Comparison of ENCODE assay signal across 8 cellular contexts in genomic region chr12:52139579-52140062, GRCh38. TPM values are rescaled to one million over a fixed set of nuclear protein-coding genes. Genes with fewer than 3 reads are reported as not detected.
DNase-seq lines count a peak whose midpoint lies in the region; ATAC-seq and TF ChIP-seq lines count a peak whose summit lies in the region.

No MANE protein-coding gene starts in this region.

- no TSS peak for BruUV-seq in OCI-LY7 (replicated peaks; lab: Mats Ljungman, UMichigan)
- BruUV-seq in mammary epithelial cell (replicated peaks; lab: Mats Ljungman, UMichigan), result no TSS peak

- H4K8ac ChIP-seq in H9 (replicated peaks; ENCODE audit: insufficient read length, low read depth, low read length), result no peak overlapping the region

- H2AK5ac ChIP-seq in H9 (ENCODE audit: insufficient read length, low read length), result no peak overlapping the region

- no peak overlapping the region for H4K91ac ChIP-seq in H9 (ENCODE audit: insufficient read length, low read depth, low read length)

- H2BK5ac ChIP-seq in H9 (ENCODE audit: insufficient read length, low read length), result no peak overlapping the region

- H3K9ac ChIP-seq in H9 (ENCODE audit: extremely low read depth, insufficient read length, low read length), result no peak overlapping the region
- H3K9ac ChIP-seq in mammary epithelial cell (ENCODE audit: insufficient read depth, low read length), result no peak overlapping the region

- intact Hi-C loops in OCI-LY7 (cut with micrococcal nuclease; ENCODE audit: unreplicated experiment), result loop anchor here (5.0 kb wide), 1 partner anchor 188 kb away; no protein-coding TSS in a partner anchor
- intact Hi-C loops in mammary epithelial cell (cut with micrococcal nuclease), result loop anchor here (1.0 kb wide), 2 partner anchors 188 to 740 kb away; no protein-coding TSS in a partner anchor

- H3K4me3 Mint-ChIP-seq in CD4-positive, CD25-positive, alpha-beta regulatory T cell, result no peak overlapping the region
- H3K4me3 Mint-ChIP-seq in H9, result no peak overlapping the region
- no peak overlapping the region for H3K4me3 Mint-ChIP-seq in nephron progenitor cell

- H3K4ac ChIP-seq in H9 (ENCODE audit: low read depth, low read length), result no peak overlapping the region

- H3K14ac ChIP-seq in H9 (ENCODE audit: insufficient read depth, low read length), result no peak overlapping the region

- no peak overlapping the region for H2BK20ac ChIP-seq in H9 (ENCODE audit: low read depth, low read length, poor library complexity, severe bottlenecking)

- H4K5ac ChIP-seq in H9 (ENCODE audit: insufficient read length, low read depth, low read length), result no peak overlapping the region

- peak; percentile 53 to 62 for ATAC-seq in CD4-positive, CD25-positive, alpha-beta regulatory T cell (ENCODE audit: low read depth in 2 of 2)
- no peak for ATAC-seq in HG02623 (IDR thresholded peaks at IDR 0.05; ENCODE audit: unreplicated experiment)
- no peak for ATAC-seq in GM18505 (IDR thresholded peaks at IDR 0.05; ENCODE audit: unreplicated experiment)
- no peak for ATAC-seq in GM19452 (IDR thresholded peaks at IDR 0.05; ENCODE audit: unreplicated experiment)

- no peaks in the 10 kb centered on the region for H3K36me3 Mint-ChIP-seq in CD4-positive, CD25-positive, alpha-beta regulatory T cell
- H3K36me3 Mint-ChIP-seq in H9 (ENCODE audit: insufficient read depth in 1 of 3, low read depth in 3 of 3) (no peaks in the 10 kb centered on the region), nephron progenitor cell (ENCODE audit: low read depth) (no peaks in the 10 kb centered on the region)

- no peaks in the 10 kb centered on the region for H3K79me1 ChIP-seq in H9 (ENCODE audit: insufficient read depth, low read depth, low read length, poor library complexity, severe bottlenecking)

- CTCF ChIA-PET in OCI-LY7 (lab: Charles Lee; ENCODE audit: unreplicated experiment) (no interaction called here), mammary epithelial cell (lab: Charles Lee; ENCODE audit: low non-redundant PET) (no interaction called here)

- H3K9me2 ChIP-seq in OCI-LY7 (ENCODE audit: insufficient read depth, low read length), result no peaks in the 10 kb centered on the region

- H2AFZ ChIP-seq in H9 (ENCODE audit: low read length) (peak overlapping the region; percentile 68), OCI-LY7 (ENCODE audit: low read length) (no peak overlapping the region), mammary epithelial cell (ENCODE audit: low read depth, low read length) (no peak overlapping the region)

- H3K27ac ChIP-seq in CD4-positive, CD25-positive, alpha-beta regulatory T cell (ENCODE audit: insufficient read depth, low read length, poor library complexity, severe bottlenecking), result no peak overlapping the region
- no peak overlapping the region for H3K27ac ChIP-seq in H9 (ENCODE audit: insufficient read length, low read depth, low read length)
- no peak overlapping the region for H3K27ac ChIP-seq in OCI-LY7 (ENCODE audit: low read depth, low read length, poor library complexity, severe bottlenecking)
- no peak overlapping the region for H3K27ac ChIP-seq in mammary epithelial cell (ENCODE audit: insufficient read depth, low read depth, low read length)

- no peaks in the 10 kb centered on the region for H3K27me3 Mint-ChIP-seq in CD4-positive, CD25-positive, alpha-beta regulatory T cell
- H3K27me3 Mint-ChIP-seq in H9 (ENCODE audit: low read depth) (peaks cover 9% of the 10 kb centered on the region; the same call in 1 of the 2 replicates), nephron progenitor cell (ENCODE audit: low read depth, poor library complexity) (peaks cover 12% of the 10 kb centered on the region)

- WGBS in H9 (ENCODE audit: extremely low coverage, insufficient read length, low lambda C conversion rate), result no CpG with 5 or more reads among the region's 5 CpGs
- 3% methylated on average over 5 of the region's 5 CpGs for WGBS in mammary epithelial cell (ENCODE audit: low coverage, missing lambda C conversion rate)

- TF ChIP-seq POLR2A in GM18505 (IDR thresholded peaks at IDR 0.05; ENCODE audit: borderline replicate concordance, extremely low read depth, insufficient read depth, insufficient read length), result no peak

- H2BK15ac ChIP-seq in H9 (ENCODE audit: low read depth, low read length), result no peak overlapping the region

- dilution Hi-C loops in mammary epithelial cell (cut with HindIII; ENCODE audit: low sequenced_read_pairs), result loop anchor here (10.0 kb wide), 1 partner anchor 235 kb away; no protein-coding TSS in a partner anchor

- in situ Hi-C loops in mammary epithelial cell (cut with MboI; ENCODE audit: low sequenced_read_pairs in 2 of 2), result loop anchor here in 1 of 2 donors (5.0 to 10.0 kb wide), 4 partner anchors 385 to 845 kb away; partner anchors contain the start of gene KRT5

- no peak overlapping the region for H3K56ac ChIP-seq in H9 (ENCODE audit: insufficient read length, low read depth, low read length)

- H3K27me3 ChIP-seq in CD4-positive, CD25-positive, alpha-beta regulatory T cell (ENCODE audit: control insufficient read depth, insufficient read depth, low read length), result no peaks in the 10 kb centered on the region
- no peaks in the 10 kb centered on the region; the same call in 1 of the 2 replicates for H3K27me3 ChIP-seq in H9 (ENCODE audit: insufficient read depth, low read length)
- no peaks in the 10 kb centered on the region for H3K27me3 ChIP-seq in mammary epithelial cell (ENCODE audit: insufficient read depth, low read length)

- no peak overlapping the region for H2BK12ac ChIP-seq in H9 (ENCODE audit: insufficient read length, low read depth, low read length)

- H2BK120ac ChIP-seq in H9 (ENCODE audit: low read depth, low read length, poor library complexity, severe bottlenecking), result no peak overlapping the region

- no peaks in the 10 kb centered on the region for H3K9me3 ChIP-seq in CD4-positive, CD25-positive, alpha-beta regulatory T cell (ENCODE audit: control insufficient read depth in 2 of 2, low read length in 2 of 2)
- H3K9me3 ChIP-seq in H9 (ENCODE audit: control insufficient read depth, low read depth, low read length) (no peaks in the 10 kb centered on the region), OCI-LY7 (ENCODE audit: low read length) (no peaks in the 10 kb centered on the region), mammary epithelial cell (replicated peaks; ENCODE audit: insufficient read depth, low read length) (no peaks in the 10 kb centered on the region)

- TF ChIP-seq CTCF in H9 (conservative IDR thresholded peaks at IDR 0.05) (peak; percentile 91), OCI-LY7 (conservative IDR thresholded peaks at IDR 0.05; ENCODE audit: low read length) (peak; percentile 95), mammary epithelial cell (conservative IDR thresholded peaks at IDR 0.05 in 1 of 2, IDR thresholded peaks at IDR 0.05 in 1 of 2; ENCODE audit: extremely low read depth in 1 of 2, insufficient read depth in 1 of 2, low read depth in 1 of 2, low read length in 2 of 2) (peak; percentile 98), nephron progenitor cell (IDR thresholded peaks at IDR 0.05) (peak; percentile 75)

- peak overlapping the region in 1 of 3 donors; percentile 36 for H3K27ac Mint-ChIP-seq in CD4-positive, CD25-positive, alpha-beta regulatory T cell
- H3K27ac Mint-ChIP-seq in H9 (no peak overlapping the region), nephron progenitor cell (no peak overlapping the region)

- no peaks in the 10 kb centered on the region for H3K4me1 Mint-ChIP-seq in CD4-positive, CD25-positive, alpha-beta regulatory T cell
- H3K4me1 Mint-ChIP-seq in H9, result peaks cover 22 to 38% of the 10 kb centered on the region in 2 experiments
- H3K4me1 Mint-ChIP-seq in nephron progenitor cell, result peaks cover 39% of the 10 kb centered on the region

- DNase-seq in CD4-positive, CD25-positive, alpha-beta regulatory T cell, result peak in 1 of 3 donors; percentile 40
- DNase-seq in H9 (peak; percentile 87), OCI-LY7 (ENCODE audit: low spot score) (peak; percentile 45), mammary epithelial cell (peak; percentile 53), nephron progenitor cell (peak; percentile 55)

- no peaks in the 10 kb centered on the region for H3K36me3 ChIP-seq in CD4-positive, CD25-positive, alpha-beta regulatory T cell (ENCODE audit: control insufficient read depth, insufficient read depth, low read length)
- H3K36me3 ChIP-seq in OCI-LY7 (ENCODE audit: insufficient read depth, low read length), result no peaks in the 10 kb centered on the region
- no peaks in the 10 kb centered on the region for H3K36me3 ChIP-seq in mammary epithelial cell (ENCODE audit: insufficient read depth, low read length)

- POLR2A ChIA-PET in OCI-LY7 (lab: Charles Lee), result no interaction called here

- no peak overlapping the region for H3K18ac ChIP-seq in H9 (ENCODE audit: insufficient read length, low read depth, low read length)

- peaks cover 0 to 1% (median 0%) of the 10 kb centered on the region in 7 donors for H3K9me3 Mint-ChIP-seq in CD4-positive, CD25-positive, alpha-beta regulatory T cell
- H3K9me3 Mint-ChIP-seq in H9 (no peaks in the 10 kb centered on the region; a peak in 2 of 5 replicates), nephron progenitor cell (no peaks in the 10 kb centered on the region)

- no peak overlapping the region for H3T11ph ChIP-seq in H9 (ENCODE audit: low read length)

- no peak overlapping the region for H3K4me3 ChIP-seq in CD4-positive, CD25-positive, alpha-beta regulatory T cell (ENCODE audit: low read depth, low read length)
- no peak overlapping the region for H3K4me3 ChIP-seq in OCI-LY7 (ENCODE audit: low read depth, low read length, poor library complexity, severe bottlenecking)
- H3K4me3 ChIP-seq in mammary epithelial cell (replicated peaks in 1 of 3; ENCODE audit: insufficient read depth in 1 of 3, low read depth in 2 of 3, low read length in 3 of 3), result no peak overlapping the region

- H3K23me2 ChIP-seq in H9 (ENCODE audit: insufficient read length, low read depth, low read length, poor library complexity, severe bottlenecking), result no peaks in the 10 kb centered on the region

- H3K23ac ChIP-seq in H9 (ENCODE audit: insufficient read length, low read depth, low read length), result no peak overlapping the region

- H4K20me1 ChIP-seq in H9 (ENCODE audit: control insufficient read depth, insufficient read depth, insufficient read length) (no peaks in the 10 kb centered on the region), OCI-LY7 (ENCODE audit: insufficient read depth, low read length) (no peaks in the 10 kb centered on the region), mammary epithelial cell (ENCODE audit: insufficient read depth, low read length) (no peaks in the 10 kb centered on the region)

- H3K4me2 ChIP-seq in H9 (ENCODE audit: insufficient read depth, insufficient read length, low read length) (no peak overlapping the region), OCI-LY7 (ENCODE audit: low read length) (no peak overlapping the region), mammary epithelial cell (ENCODE audit: insufficient read depth, low read depth, low read length) (no peak overlapping the region)

- H3K79me2 ChIP-seq in H9 (ENCODE audit: insufficient read depth, low read length) (no peaks in the 10 kb centered on the region), OCI-LY7 (ENCODE audit: insufficient read depth, low read depth, low read length) (no peaks in the 10 kb centered on the region), mammary epithelial cell (ENCODE audit: insufficient read depth, low read length) (no peaks in the 10 kb centered on the region)

- no peaks in the 10 kb centered on the region for H3K4me1 ChIP-seq in CD4-positive, CD25-positive, alpha-beta regulatory T cell (ENCODE audit: control insufficient read depth, insufficient read depth, low read length, poor library complexity, severe bottlenecking)
- H3K4me1 ChIP-seq in H9 (ENCODE audit: insufficient read depth, low read length) (0 out of 2 replicates have a peak, but pooled peaks cover 2% of the 10 kb centered on the region), OCI-LY7 (ENCODE audit: insufficient read depth, low read length, poor library complexity, severe bottlenecking) (no peaks in the 10 kb centered on the region), mammary epithelial cell (ENCODE audit: insufficient read depth, low read length) (peaks cover 15% of the 10 kb centered on the region)

RNA-seq across cellular contexts. Expression of gene KRT80, which starts 52.2 kb away (rescaled TPM):
- not detected for total RNA-seq in CD4-positive, CD25-positive, alpha-beta regulatory T cell
- polyA plus RNA-seq in CD4-positive, CD25-positive, alpha-beta regulatory T cell, result not detected
- total RNA-seq in H9 (2021), result 0.07 TPM in 1 of 2 replicates, not detected in the other
- total RNA-seq in OCI-LY7 (2014; rRNA removed; shearing (Covaris generic)), result not detected in 2 replicates
- not detected in 2 replicates for total RNA-seq in OCI-LY7 (2022)
- 1 to 10 TPM; 1.8 to 2.7 TPM for total RNA-seq in mammary epithelial cell
- 1.2 TPM for polyA plus RNA-seq in mammary epithelial cell
- not detected for polyA minus RNA-seq in mammary epithelial cell

Comparison
In these comparisons a context has a peak if more than half of its experiments do, and no peak if none do; other contexts are left out.
1. ATAC-seq: peak in CD4-positive, CD25-positive, alpha-beta regulatory T cell (2 of 2); none in HG02623 (single experiment), GM18505 (single experiment) and GM19452 (single experiment).
2. Peak in every context shown above with its lines, with median percentiles within 50 percentile points of each other: CTCF ChIP-seq.